2 cellular contexts compared by ENCODE assay signal in genomic region chr21:46345861-46346260, GRCh38.
TF ChIP-seq lines count a peak whose summit lies in the region.

No MANE protein-coding gene starts in this region.

TF ChIP-seq in WTC11, 78 proteins besides CTCF, POLR2A, EP300 and RAD21 (continued from another document):
- TF ChIP-seq, protein P1, sequence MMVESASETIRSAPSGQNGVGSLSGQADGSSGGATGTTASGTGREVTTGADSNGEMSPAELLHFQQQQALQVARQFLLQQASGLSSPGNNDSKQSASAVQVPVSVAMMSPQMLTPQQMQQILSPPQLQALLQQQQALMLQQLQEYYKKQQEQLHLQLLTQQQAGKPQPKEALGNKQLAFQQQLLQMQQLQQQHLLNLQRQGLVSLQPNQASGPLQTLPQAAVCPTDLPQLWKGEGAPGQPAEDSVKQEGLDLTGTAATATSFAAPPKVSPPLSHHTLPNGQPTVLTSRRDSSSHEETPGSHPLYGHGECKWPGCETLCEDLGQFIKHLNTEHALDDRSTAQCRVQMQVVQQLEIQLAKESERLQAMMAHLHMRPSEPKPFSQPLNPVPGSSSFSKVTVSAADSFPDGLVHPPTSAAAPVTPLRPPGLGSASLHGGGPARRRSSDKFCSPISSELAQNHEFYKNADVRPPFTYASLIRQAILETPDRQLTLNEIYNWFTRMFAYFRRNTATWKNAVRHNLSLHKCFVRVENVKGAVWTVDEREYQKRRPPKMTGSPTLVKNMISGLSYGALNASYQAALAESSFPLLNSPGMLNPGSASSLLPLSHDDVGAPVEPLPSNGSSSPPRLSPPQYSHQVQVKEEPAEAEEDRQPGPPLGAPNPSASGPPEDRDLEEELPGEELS (CRISPR knock-in tag; IDR thresholded peaks at IDR 0.05), result no peak
- TF ChIP-seq ZNF671 (CRISPR knock-in tag; IDR thresholded peaks at IDR 0.05), result no peak
- TF ChIP-seq ZNF423 (CRISPR knock-in tag; IDR thresholded peaks at IDR 0.05), result no peak
- TF ChIP-seq GRHL2 (CRISPR knock-in tag; IDR thresholded peaks at IDR 0.05; ENCODE audit: insufficient replicate concordance, severe bottlenecking), result no peak
- no peak for TF ChIP-seq ZNF396 (CRISPR knock-in tag; IDR thresholded peaks at IDR 0.05; ENCODE audit: borderline replicate concordance)

TF ChIP-seq in GM23338, 12 proteins besides CTCF, POLR2A, EP300 and RAD21 (continued from another document):
- TF ChIP-seq REST (IDR thresholded peaks at IDR 0.05; ENCODE audit: unreplicated experiment) (no peak), POLR2AphosphoS5 (IDR thresholded peaks at IDR 0.05; ENCODE audit: low read depth) (no peak), ZNF114 (CRISPR knock-in tag; IDR thresholded peaks at IDR 0.05) (no peak), EZH2 (IDR thresholded peaks at IDR 0.05; ENCODE audit: low read depth, unreplicated experiment) (no peak), CREB1 (CRISPR knock-in tag; IDR thresholded peaks at IDR 0.05; ENCODE audit: low read depth) (no peak), NANOG (IDR thresholded peaks at IDR 0.05; ENCODE audit: borderline replicate concordance) (no peak), ZNF462 (CRISPR knock-in tag; IDR thresholded peaks at IDR 0.05) (no peak), JUNB (IDR thresholded peaks at IDR 0.05; ENCODE audit: unreplicated experiment) (no peak), EZH2phosphoT487 (IDR thresholded peaks at IDR 0.05; ENCODE audit: unreplicated experiment) (no peak)
- TF ChIP-seq, protein P2, sequence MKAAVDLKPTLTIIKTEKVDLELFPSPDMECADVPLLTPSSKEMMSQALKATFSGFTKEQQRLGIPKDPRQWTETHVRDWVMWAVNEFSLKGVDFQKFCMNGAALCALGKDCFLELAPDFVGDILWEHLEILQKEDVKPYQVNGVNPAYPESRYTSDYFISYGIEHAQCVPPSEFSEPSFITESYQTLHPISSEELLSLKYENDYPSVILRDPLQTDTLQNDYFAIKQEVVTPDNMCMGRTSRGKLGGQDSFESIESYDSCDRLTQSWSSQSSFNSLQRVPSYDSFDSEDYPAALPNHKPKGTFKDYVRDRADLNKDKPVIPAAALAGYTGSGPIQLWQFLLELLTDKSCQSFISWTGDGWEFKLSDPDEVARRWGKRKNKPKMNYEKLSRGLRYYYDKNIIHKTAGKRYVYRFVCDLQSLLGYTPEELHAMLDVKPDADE (IDR thresholded peaks at IDR 0.05), result no peak
